25 cellular contexts compared by ENCODE assay signal in the genomic region with DNA sequence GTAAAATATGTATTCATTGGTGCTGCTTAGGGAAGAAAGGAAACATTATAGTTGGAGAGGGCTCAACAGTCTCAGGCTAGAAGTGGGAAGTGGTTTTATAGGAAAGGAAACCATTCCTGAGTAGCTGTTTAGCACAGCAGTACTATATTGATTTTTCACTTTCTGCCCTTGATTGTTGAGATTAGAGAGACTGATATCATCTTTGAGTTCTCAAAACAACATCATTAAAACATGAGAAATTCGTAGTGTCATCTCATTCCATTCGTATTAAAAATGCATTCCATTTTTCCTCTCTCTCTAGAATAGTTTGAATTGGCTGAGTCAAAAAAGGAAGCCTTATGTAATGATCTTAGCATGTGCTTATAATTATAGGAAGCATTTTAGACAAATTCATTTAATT. TPM values are rescaled to one million over a fixed set of nuclear protein-coding genes. Genes with fewer than 3 reads are reported as not detected.
DNase-seq lines count a peak whose midpoint lies in the region; ATAC-seq, FAIRE-seq and TF ChIP-seq lines count a peak whose summit lies in the region.
"Had no signal": no experiment of that assay in that cellular context is flagged by ENCODE, and none has a peak within 500 bp of the region (broad histone marks: within the 10 kb centered on the region; RNA-seq: fewer than 3 reads in every experiment).

No MANE protein-coding gene starts in this region.

- H2AK5ac ChIP-seq in IMR-90 (ENCODE audit: low read depth, low read length) (no peak overlapping the region), mesenchymal stem cell (ENCODE audit: low read length, severe bottlenecking) (no peak overlapping the region)

- H3K4me2 ChIP-seq in IMR-90 (ENCODE audit: low read depth, low read length) = peak overlapping the region; percentile 75; the same call in 1 of the 2 replicates
- no peak overlapping the region for H3K4me2 ChIP-seq in astrocyte (ENCODE audit: low read length)
- no peak overlapping the region for H3K4me2 ChIP-seq in mesenchymal stem cell (ENCODE audit: low read length, poor library complexity, severe bottlenecking)
- H3K4me2 ChIP-seq: GM23338 had no signal

- dilution Hi-C loops in IMR-90 (cut with HindIII; ENCODE audit: low sequenced_read_pairs, unreplicated experiment) = no loop called here

- no peak overlapping the region for H3K4me3 Mint-ChIP-seq in astrocyte (ENCODE audit: unreplicated experiment)
- H3K4me3 Mint-ChIP-seq: activated CD4-positive, alpha-beta memory T cell treated with anti-CD3 and anti-CD28 coated beads for 36 hours; endodermal cell; GM23338; nephron progenitor cell had no signal

- no peaks in the 10 kb centered on the region for H3K27me3 ChIP-seq in IMR-90 (ENCODE audit: control insufficient read depth, insufficient read depth, low read length)
- H3K27me3 ChIP-seq in astrocyte (ENCODE audit: insufficient read depth, low read length) = no peaks in the 10 kb centered on the region
- no peaks in the 10 kb centered on the region for H3K27me3 ChIP-seq in mesenchymal stem cell (ENCODE audit: control insufficient read depth in 1 of 2, insufficient read depth in 1 of 2, low read length in 2 of 2)
- no peaks in the 10 kb centered on the region for H3K27me3 ChIP-seq in tibial nerve
- H3K27me3 ChIP-seq: gastroesophageal sphincter, testis had no signal

- no peak overlapping the region for H3K9ac ChIP-seq in IMR-90 (ENCODE audit: low read depth, low read length)
- no peak overlapping the region for H3K9ac ChIP-seq in astrocyte (ENCODE audit: low read length)
- H3K9ac ChIP-seq in mesenchymal stem cell (ENCODE audit: low read length) = peak overlapping the region; percentile 74

- no peak overlapping the region for H3K4me3 ChIP-seq in IMR-90 (ENCODE audit: insufficient read depth, low read depth, low read length)
- no peak overlapping the region for H3K4me3 ChIP-seq in astrocyte (ENCODE audit: insufficient read depth, low read depth, low read length)
- H3K4me3 ChIP-seq in mesenchymal stem cell (ENCODE audit: insufficient read depth in 1 of 2, low read depth in 1 of 2, low read length in 2 of 2) = peak overlapping the region in 1 of 2 experiments; percentile 12
- H3K4me3 ChIP-seq in tibial nerve = no peak overlapping the region
- H3K4me3 ChIP-seq: gastroesophageal sphincter, GM23338, psoas muscle, testis had no signal

- H3K4ac ChIP-seq in IMR-90 (ENCODE audit: low read depth, low read length) (no peak overlapping the region), mesenchymal stem cell (ENCODE audit: low read depth in 1 of 2, low read length in 2 of 2) (no peak overlapping the region)

- no peak overlapping the region for H2BK20ac ChIP-seq in IMR-90 (ENCODE audit: low read depth, low read length)

- H3K79me1 ChIP-seq in IMR-90 (ENCODE audit: low read depth in 1 of 2, low read length in 2 of 2) (peaks cover 0 to 2% of the 10 kb centered on the region in 2 experiments; a peak in 1 of 4 replicates), mesenchymal stem cell (replicated peaks; ENCODE audit: low read length, poor library complexity, severe bottlenecking) (peaks cover 4% of the 10 kb centered on the region)

- no peaks in the 10 kb centered on the region for H3K9me3 Mint-ChIP-seq in astrocyte (ENCODE audit: unreplicated experiment)
- H3K9me3 Mint-ChIP-seq: activated CD4-positive, alpha-beta memory T cell treated with anti-CD3 and anti-CD28 coated beads for 36 hours; GM23338; nephron progenitor cell had no signal

- H3K9me1 ChIP-seq in IMR-90 (ENCODE audit: insufficient read depth, low read length) = no peaks in the 10 kb centered on the region; the same call in 1 of the 2 replicates

- no peak for TF ChIP-seq EP300 in tibial nerve (IDR thresholded peaks at IDR 0.05)

- H3K36me3 ChIP-seq in IMR-90 (ENCODE audit: control insufficient read depth, insufficient read depth, low read length) (no peaks in the 10 kb centered on the region), astrocyte (ENCODE audit: insufficient read depth, low read length) (no peaks in the 10 kb centered on the region), mesenchymal stem cell (ENCODE audit: control insufficient read depth in 1 of 2, insufficient read depth in 2 of 2, low read depth in 1 of 2, low read length in 2 of 2) (no peaks in the 10 kb centered on the region), tibial nerve (peaks cover 0 to 15% (median 0%) of the 10 kb centered on the region in 3 donors)
- H3K36me3 ChIP-seq: gastroesophageal sphincter had no signal

- no peak overlapping the region for H3K27ac ChIP-seq in IMR-90 (ENCODE audit: insufficient read depth, low read length)
- H3K27ac ChIP-seq in astrocyte (ENCODE audit: low read depth, low read length) = no peak overlapping the region
- no peak overlapping the region for H3K27ac ChIP-seq in mesenchymal stem cell (ENCODE audit: low read length, poor library complexity, severe bottlenecking)
- no peak overlapping the region for H3K27ac ChIP-seq in tibial nerve
- H3K27ac ChIP-seq: C4-2B, gastroesophageal sphincter, HL-60, psoas muscle, RWPE1, testis had no signal

- H4K91ac ChIP-seq in IMR-90 (ENCODE audit: insufficient read depth, low read depth, low read length) (no peak overlapping the region), mesenchymal stem cell (ENCODE audit: low read length) (no peak overlapping the region)

- H4K8ac ChIP-seq in IMR-90 (ENCODE audit: low read depth in 2 of 2, low read length in 2 of 2) = no peak overlapping the region
- H4K8ac ChIP-seq in mesenchymal stem cell (ENCODE audit: low read length) = no peak overlapping the region

- H3K79me2 ChIP-seq in astrocyte (ENCODE audit: insufficient read depth, low read length) = no peaks in the 10 kb centered on the region

- H2AFZ ChIP-seq in IMR-90 (replicated peaks; ENCODE audit: low read length, poor library complexity) (no peak overlapping the region), astrocyte (ENCODE audit: low read depth, low read length) (no peak overlapping the region), mesenchymal stem cell (ENCODE audit: low read depth, low read length) (no peak overlapping the region)
- H2AFZ ChIP-seq: GM23338 had no signal

- TF ChIP-seq RAD21 in IMR-90 (IDR thresholded peaks at IDR 0.05; ENCODE audit: low read length) = no peak

- H2BK120ac ChIP-seq in IMR-90 (ENCODE audit: low read depth, low read length) = no peak overlapping the region
- H2BK120ac ChIP-seq in mesenchymal stem cell (ENCODE audit: low read depth, low read length) = no peak overlapping the region

- BruUV-seq in IMR-90 (replicated peaks; lab: Mats Ljungman, UMichigan) = no TSS peak

- H3K14ac ChIP-seq in IMR-90 (replicated peaks; ENCODE audit: low read depth, low read length) = no peak overlapping the region
- no peak overlapping the region for H3K14ac ChIP-seq in mesenchymal stem cell (ENCODE audit: low read length in 2 of 2)

- TF ChIP-seq CTCF in IMR-90 (conservative IDR thresholded peaks at IDR 0.05; ENCODE audit: low read depth, low read length) = no peak
- TF ChIP-seq CTCF in astrocyte (IDR thresholded peaks at IDR 0.05; ENCODE audit: insufficient read depth, low read depth, low read length) = no peak
- no peak for TF ChIP-seq CTCF in tibial nerve (IDR thresholded peaks at IDR 0.05)

- H4K20me1 ChIP-seq in IMR-90 (ENCODE audit: insufficient read depth, low read length) (no peaks in the 10 kb centered on the region), astrocyte (ENCODE audit: insufficient read depth, low read length) (no peaks in the 10 kb centered on the region)

- POLR2A ChIA-PET in IMR-90 (lab: Charles Lee; ENCODE audit: unreplicated experiment) = interaction anchor here (0.6 kb wide), 1 partner anchor 1664 kb away, joined by 15 read pairs; no protein-coding TSS in a partner anchor

- no peaks in the 10 kb centered on the region for H3K36me3 Mint-ChIP-seq in astrocyte (ENCODE audit: low read depth, unreplicated experiment)

- H3K4me1 ChIP-seq in IMR-90 (ENCODE audit: control insufficient read depth, insufficient read depth, low read length) (peaks cover 2% of the 10 kb centered on the region; the same call in 1 of the 2 replicates), astrocyte (ENCODE audit: insufficient read depth, low read length) (no peaks in the 10 kb centered on the region), mesenchymal stem cell (ENCODE audit: control insufficient read depth, insufficient read depth, low read depth, low read length) (no peaks in the 10 kb centered on the region), tibial nerve (no peaks in the 10 kb centered on the region)
- H3K4me1 ChIP-seq: gastroesophageal sphincter, psoas muscle, testis had no signal

- H2BK5ac ChIP-seq in IMR-90 (ENCODE audit: low read depth, low read length, poor library complexity, severe bottlenecking) (peak overlapping the region; percentile 35), mesenchymal stem cell (ENCODE audit: low read depth, low read length, poor library complexity, severe bottlenecking) (no peak overlapping the region)

- ATAC-seq in IMR-90 (ENCODE audit: low read depth) = peak; percentile 66
- ATAC-seq in HG03095 (IDR thresholded peaks at IDR 0.05; ENCODE audit: unreplicated experiment) = no peak
- ATAC-seq: gastroesophageal sphincter, GM23338, left cardiac atrium, psoas muscle had no signal

- H2BK15ac ChIP-seq in IMR-90 (ENCODE audit: low read depth, low read length) (no peak overlapping the region), mesenchymal stem cell (ENCODE audit: low read depth, poor library complexity, severe bottlenecking) (no peak overlapping the region)

- no peaks in the 10 kb centered on the region for H3K9me3 ChIP-seq in IMR-90 (ENCODE audit: control insufficient read depth, insufficient read depth, low read length)
- H3K9me3 ChIP-seq in astrocyte (ENCODE audit: insufficient read depth, low read depth, low read length) = no peaks in the 10 kb centered on the region
- H3K9me3 ChIP-seq in mesenchymal stem cell (ENCODE audit: control insufficient read depth, low read length) = no peaks in the 10 kb centered on the region
- H3K9me3 ChIP-seq in tibial nerve = no peaks in the 10 kb centered on the region
- H3K9me3 ChIP-seq: gastroesophageal sphincter, psoas muscle, testis had no signal

- in situ Hi-C loops in IMR-90 (cut with MboI; ENCODE audit: low sequenced_read_pairs) = no loop called here

- no peak overlapping the region for H3K56ac ChIP-seq in IMR-90 (ENCODE audit: extremely low read depth, insufficient read depth, low read length)

- FAIRE-seq in astrocyte (lab: Jason Lieb, UNC) = no peak

- CTCF ChIA-PET in IMR-90 (lab: Yijun Ruan, JAX) = no interaction called here

- no peak for TF ChIP-seq POLR2A in IMR-90 (IDR thresholded peaks at IDR 0.05; ENCODE audit: low read depth, low read length)
- no peak for TF ChIP-seq POLR2A in tibial nerve (IDR thresholded peaks at IDR 0.05)

- H4K5ac ChIP-seq in IMR-90 (ENCODE audit: low read depth, low read length) = no peak overlapping the region; the same call in 1 of the 2 replicates

- H3K18ac ChIP-seq in IMR-90 (ENCODE audit: low read depth, low read length) (no peak overlapping the region; the same call in 1 of the 2 replicates), mesenchymal stem cell (ENCODE audit: low read depth in 1 of 2, low read length in 2 of 2) (no peak overlapping the region)

- H2AK9ac ChIP-seq in IMR-90 (replicated peaks; ENCODE audit: low read depth, low read length, poor library complexity) = no peak overlapping the region

- no peak overlapping the region for H3K27ac Mint-ChIP-seq in astrocyte (ENCODE audit: unreplicated experiment)
- H3K27ac Mint-ChIP-seq: activated CD4-positive, alpha-beta memory T cell treated with anti-CD3 and anti-CD28 coated beads for 36 hours; endodermal cell; GM23338; nephron progenitor cell had no signal

- WGBS in IMR-90 (ENCODE audit: extremely low coverage in 2 of 2, insufficient read length in 1 of 2), 2 experiments = no CpG with 5 or more reads among the region's 2 CpGs
- no CpG with 5 or more reads among the region's 2 CpGs for WGBS in mesenchymal stem cell
- WGBS in tibial nerve, 2 donors = 8 to 12% methylated on average over 2 of the region's 2 CpGs

- no peak overlapping the region for H2BK12ac ChIP-seq in mesenchymal stem cell (ENCODE audit: low read length in 2 of 2)

- DNase-seq in EH (ENCODE audit: low read depth) (peak; percentile 87), IMR-90 (peak; percentile 65), astrocyte (ENCODE audit: low read depth) (peak; percentile 43), mesenchymal stem cell (no peak), NCI-H510A treated with DMSO at 0.1 percent for 48 hours (lab: John Stamatoyannopoulos, UW) (no peak), NCI-H2081 treated with DMSO at 0.1 percent for 48 hours (lab: John Stamatoyannopoulos, UW) (no peak), tibial nerve (ENCODE audit: low spot score in 2 of 2) (no peak)
- DNase-seq: activated CD4-positive, alpha-beta memory T cell treated with anti-CD3 and anti-CD28 coated beads for 36 hours; activated naive CD4-positive, alpha-beta T cell; anterior cingulate cortex; endodermal cell; left cardiac atrium; midbrain; NCI-H1105 treated with DMSO at 0.1 percent for 48 hours; nephron progenitor cell; NK-92 treated with Interleukin-12 subunit alpha and Interleukin-12 subunit beta, amount 100 ng/mL, for 24 hours; psoas muscle; T-helper 1 cell; testis had no signal

- H3K23ac ChIP-seq in IMR-90 (ENCODE audit: low read depth, low read length) (no peak overlapping the region), mesenchymal stem cell (ENCODE audit: low read length in 2 of 2) (no peak overlapping the region)

- H3K27me3 Mint-ChIP-seq in astrocyte (ENCODE audit: low read depth, unreplicated experiment) = no peaks in the 10 kb centered on the region
- H3K27me3 Mint-ChIP-seq: activated CD4-positive, alpha-beta memory T cell treated with anti-CD3 and anti-CD28 coated beads for 36 hours had no signal

- intact Hi-C loops in IMR-90 (cut with micrococcal nuclease) = no loop called here

- peaks cover 8% of the 10 kb centered on the region for H3K4me1 Mint-ChIP-seq in astrocyte (ENCODE audit: low read depth, unreplicated experiment)
- H3K4me1 Mint-ChIP-seq: endodermal cell, nephron progenitor cell had no signal

RNA-seq across cellular contexts. Expression of a gene that starts 14.1 kb away (rescaled TPM):
- total RNA-seq in IMR-90 (2012; rRNA removed) = 10.6 and 15.6 TPM in 2 replicates
- 11.5 and 11.6 TPM in 2 replicates for polyA plus RNA-seq in IMR-90 (2012; rRNA removed)
- 6.1 and 11.4 TPM in 2 replicates for polyA plus RNA-seq in IMR-90 (2012; cell fraction: cytosol; rRNA removed)
- 2.4 and 4.9 TPM in 2 replicates for polyA plus RNA-seq in IMR-90 (2012; cell fraction: nucleus; rRNA removed; ENCODE audit: low replicate concordance)
- total RNA-seq in astrocyte = 6.3 and 7.8 TPM in 2 replicates
- 6.6 TPM for polyA plus RNA-seq in mesenchymal stem cell (2013, experiment 1 of 2)
- 6.2 TPM for polyA plus RNA-seq in mesenchymal stem cell (2013, experiment 2 of 2)
- 1 to 10 TPM; 2.7 to 7.2 (median 4.9) TPM for total RNA-seq in tibial nerve

RNA-seq across cellular contexts. Expression of a gene that starts 14.2 kb away (rescaled TPM):
- total RNA-seq in IMR-90 (2012; rRNA removed) = 3.2 and 5.0 TPM in 2 replicates
- polyA plus RNA-seq in IMR-90 (2012; rRNA removed) = 2.5 and 3.0 TPM in 2 replicates
- polyA plus RNA-seq in IMR-90 (2012; cell fraction: cytosol; rRNA removed) = 1.1 and 2.1 TPM in 2 replicates
- 1.8 and 2.4 TPM in 2 replicates for polyA plus RNA-seq in IMR-90 (2012; cell fraction: nucleus; rRNA removed; ENCODE audit: low replicate concordance)
- total RNA-seq in astrocyte = 4.3 and 5.1 TPM in 2 replicates
- 3.5 TPM for polyA plus RNA-seq in mesenchymal stem cell (2013, experiment 1 of 2)
- polyA plus RNA-seq in mesenchymal stem cell (2013, experiment 2 of 2) = 3.6 TPM
- total RNA-seq in tibial nerve = 10 to 100 TPM in 1 of 4 donors, 1 to 10 TPM in 3; 8.2 to 10.5 (median 8.8) TPM

RNA-seq across cellular contexts. Expression of a gene that starts 40.6 kb away (rescaled TPM):
- 21.1 and 35.6 TPM in 2 replicates for total RNA-seq in IMR-90 (2012; rRNA removed)
- 7.7 and 10.2 TPM in 2 replicates for polyA plus RNA-seq in IMR-90 (2012; rRNA removed)
- 0.74 and 1.7 TPM in 2 replicates for polyA plus RNA-seq in IMR-90 (2012; cell fraction: cytosol; rRNA removed)
- polyA plus RNA-seq in IMR-90 (2012; cell fraction: nucleus; rRNA removed; ENCODE audit: low replicate concordance) = 1.5 and 7.4 TPM in 2 replicates
- 25.4 and 26.9 TPM in 2 replicates for total RNA-seq in astrocyte
- 20.8 TPM for polyA plus RNA-seq in mesenchymal stem cell (2013, experiment 1 of 2)
- 22.0 TPM for polyA plus RNA-seq in mesenchymal stem cell (2013, experiment 2 of 2)
- total RNA-seq in tibial nerve = 10 to 100 TPM; 12.4 to 16.0 (median 14.4) TPM

Comparison
In these comparisons a context has a peak if more than half of its experiments do, and no peak if none do; other contexts are left out.
1. DNase-seq: peak in EH (single experiment), IMR-90 (single experiment) and astrocyte (single experiment); none in mesenchymal stem cell (single experiment), NCI-H510A treated with DMSO at 0.1 percent for 48 hours (single experiment), NCI-H2081 treated with DMSO at 0.1 percent for 48 hours (single experiment) and tibial nerve (0 of 2).